15 cellular contexts compared by ENCODE assay signal in the genomic region with DNA sequence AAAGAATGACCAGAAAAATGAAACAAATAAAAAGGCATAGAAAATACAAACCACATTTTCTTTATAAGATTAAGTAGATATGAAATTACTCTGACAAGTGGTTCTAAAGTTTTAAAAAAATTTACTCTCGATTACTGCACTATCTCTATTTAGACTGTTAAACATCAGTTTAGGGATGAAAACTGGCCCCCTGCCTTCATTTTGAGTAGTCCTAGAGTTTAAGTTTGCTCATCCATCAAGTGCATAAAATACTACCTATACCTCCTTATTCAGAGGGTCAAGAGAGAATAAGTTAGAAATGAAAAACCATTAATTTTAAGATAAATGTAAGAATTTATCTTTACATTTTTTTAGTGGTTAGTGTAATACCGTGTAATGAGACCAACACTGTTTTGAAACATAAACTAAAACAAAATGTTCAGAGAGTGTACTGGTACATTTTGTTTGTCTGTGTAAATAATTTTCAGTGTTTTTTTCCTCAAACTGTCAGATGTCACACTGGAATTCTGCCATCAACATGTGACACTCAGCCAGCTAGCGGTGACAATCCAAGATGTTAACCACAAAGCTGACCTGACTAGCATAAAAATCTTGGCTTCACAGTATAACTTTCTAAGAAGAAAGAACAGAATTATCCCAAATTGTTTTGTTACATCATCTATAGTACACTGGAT.
"Had no signal": no experiment of that assay in that cellular context is flagged by ENCODE, and none has a peak within 500 bp of the region (broad histone marks: within the 10 kb centered on the region; RNA-seq: fewer than 3 reads in every experiment).

No MANE protein-coding gene starts in this region.

- H3K27ac ChIP-seq: brain microvascular endothelial cell, esophagus muscularis mucosa, left lung, prostate gland, upper lobe of right lung had no signal

- H3K4me3 ChIP-seq: esophagus muscularis mucosa, left lung, prostate gland, upper lobe of right lung had no signal

- H3K4me1 ChIP-seq: esophagus muscularis mucosa, left lung, prostate gland, upper lobe of right lung had no signal

- ATAC-seq: activated CD8-positive, alpha-beta T cell treated with anti-CD3 and anti-CD28 coated beads for 36 hours; left lung; upper lobe of right lung had no signal

- H3K9me3 ChIP-seq: esophagus muscularis mucosa, left lung, prostate gland, upper lobe of right lung had no signal

- DNase-seq: activated CD4-positive, alpha-beta T cell treated with anti-CD3 and anti-CD28 coated beads, Interleukin-2, amount 10 ng/mL, durations not matched to agents 24 days and 14 days; activated CD8-positive, alpha-beta T cell treated with anti-CD3 and anti-CD28 coated beads for 36 hours; activated naive CD4-positive, alpha-beta T cell treated with Interleukin-2 at 50 U/mL for 16 hours; activated T-cell treated with anti-CD3 and anti-CD28 coated beads, Interleukin-2, amount 50 U/mL, for 24 hours; brain microvascular endothelial cell; dermis blood vessel endothelial cell; effector memory CD4-positive, alpha-beta T cell; glutamatergic neuron; left lung; mammary epithelial cell; stimulated activated CD4-positive, alpha-beta T cell treated with anti-CD3 and anti-CD28 coated beads, Interleukin-2, amount 100 ng/mL, for 24 hours; T1000; upper lobe of right lung had no signal

- H3K27me3 ChIP-seq: brain microvascular endothelial cell, esophagus muscularis mucosa, left lung, upper lobe of right lung had no signal

- H3K36me3 ChIP-seq: brain microvascular endothelial cell, esophagus muscularis mucosa, left lung, prostate gland, upper lobe of right lung had no signal
